Comparison of ENCODE assay signal across 8 cellular contexts in the genomic region with DNA sequence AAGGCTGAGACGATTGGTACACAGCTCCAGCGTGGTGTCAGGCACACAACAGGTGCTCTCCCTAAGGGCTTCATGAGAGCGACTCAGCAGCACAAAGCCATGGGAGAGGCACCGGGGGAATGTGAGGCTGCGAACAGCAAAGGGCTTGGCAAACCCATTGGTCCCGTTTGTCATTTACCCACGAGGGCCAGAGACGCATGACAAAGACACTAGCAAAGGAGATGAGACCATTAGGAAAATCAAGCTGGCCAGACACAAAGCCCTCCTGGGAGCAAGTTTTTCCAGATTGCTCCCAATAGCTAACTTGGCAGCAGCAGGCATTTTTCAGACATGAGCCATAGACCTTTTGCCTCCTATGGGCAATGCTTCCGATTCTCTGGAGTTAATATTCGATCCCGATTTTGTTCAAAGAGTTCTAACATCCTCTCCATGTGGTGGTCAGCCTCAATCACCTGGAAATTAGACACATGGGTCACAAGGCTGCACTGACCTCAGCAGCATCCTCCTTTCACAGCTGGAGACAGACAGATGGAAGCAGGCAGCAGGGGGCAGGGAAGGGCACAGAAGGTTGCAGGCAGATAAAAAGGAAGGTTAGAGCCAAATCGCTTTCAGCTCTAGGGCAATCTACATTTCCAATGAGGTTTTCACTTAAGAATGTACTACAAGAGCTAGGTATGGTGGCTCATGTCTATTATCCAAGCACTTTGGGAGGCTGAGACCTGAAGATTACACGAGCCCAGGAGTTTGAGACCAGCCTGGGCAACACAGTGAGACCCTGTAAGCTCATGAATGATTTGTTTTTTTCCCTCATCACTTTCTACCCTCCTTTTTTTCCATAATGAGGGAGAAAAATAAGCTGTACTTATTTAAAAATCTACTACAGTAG. TPM values are rescaled to one million over a fixed set of nuclear protein-coding genes. Genes with fewer than 3 reads are reported as not detected.
DNase-seq lines count a peak whose midpoint lies in the region; ATAC-seq and TF ChIP-seq lines count a peak whose summit lies in the region.

No MANE protein-coding gene starts in this region.

- TF ChIP-seq CTCF in foreskin fibroblast (IDR thresholded peaks at IDR 0.05; ENCODE audit: low read depth, low read length) (no peak), retinal pigment epithelial cell (conservative IDR thresholded peaks at IDR 0.05; ENCODE audit: low read depth, low read length) (peak; percentile 16), A673 (conservative IDR thresholded peaks at IDR 0.05; ENCODE audit: low read depth, low read length) (no peak)

- no peaks in the 10 kb centered on the region for H3K9me3 Mint-ChIP-seq in stimulated activated naive CD8-positive, alpha-beta T cell treated with anti-CD3 and anti-CD28 coated beads, Interleukin-15, amount 100 ng/mL, for 72 hours

- POLR2A ChIA-PET in A673 (lab: Charles Lee; ENCODE audit: low non-redundant PET): no interaction called here

- H3F3A ChIP-seq in GM23248 (ENCODE audit: insufficient read depth): peaks cover 24% of the 10 kb centered on the region

- no peaks in the 10 kb centered on the region for H3K27me3 Mint-ChIP-seq in stimulated activated naive CD8-positive, alpha-beta T cell treated with anti-CD3 and anti-CD28 coated beads, Interleukin-15, amount 100 ng/mL, for 72 hours

- H3K27ac ChIP-seq in GM23248 (peak overlapping the region; percentile 69), SK-N-MC (peak overlapping the region; percentile 91; the same call in 1 of the 2 replicates), A673 (ENCODE audit: low read depth, low read length, poor library complexity, severe bottlenecking) (no peak overlapping the region)

- H3K79me2 ChIP-seq in GM23248 (ENCODE audit: insufficient read depth): no peaks in the 10 kb centered on the region

- in situ Hi-C loops in GM23248 (cut with MboI): no loop called here

- WGBS in GM23248 (ENCODE audit: low coverage in 1 of 2, low lambda C conversion rate in 2 of 2, missing lambda C conversion rate in 2 of 2), 2 experiments: 19 to 21% methylated on average over 13 of the region's 13 CpGs

- CTCF ChIA-PET in A673 (lab: Charles Lee): no interaction called here

- no peak overlapping the region for H2AFZ ChIP-seq in GM23248

- ATAC-seq in stimulated activated naive CD8-positive, alpha-beta T cell treated with anti-CD3 and anti-CD28 coated beads, Interleukin-15, amount 100 ng/mL, for 72 hours: no peak
- ATAC-seq in GM21717 (IDR thresholded peaks at IDR 0.05; ENCODE audit: unreplicated experiment) (no peak), HG03139 (IDR thresholded peaks at IDR 0.05; ENCODE audit: unreplicated experiment) (no peak)

- peak overlapping the region; percentile 43 for H3K4me2 ChIP-seq in GM23248 (ENCODE audit: unreplicated experiment)

- H3K36me3 ChIP-seq in GM23248 (ENCODE audit: low read depth) (no peaks in the 10 kb centered on the region), SK-N-MC (ENCODE audit: insufficient read depth, low read length) (no peaks in the 10 kb centered on the region), A673 (ENCODE audit: insufficient read depth, low read length, poor library complexity, severe bottlenecking) (no peaks in the 10 kb centered on the region)

- H4K20me1 ChIP-seq in GM23248 (ENCODE audit: insufficient read depth): no peaks in the 10 kb centered on the region

- intact Hi-C loops in A673 (cut with micrococcal nuclease; ENCODE audit: unreplicated experiment): no loop called here

- peaks cover 30% of the 10 kb centered on the region for H3K4me1 Mint-ChIP-seq in stimulated activated naive CD8-positive, alpha-beta T cell treated with anti-CD3 and anti-CD28 coated beads, Interleukin-15, amount 100 ng/mL, for 72 hours

- H3K9ac ChIP-seq in GM23248 (peak overlapping the region; percentile 31), SK-N-MC (ENCODE audit: insufficient read length) (no peak overlapping the region)

- BruUV-seq in A673 (replicated peaks; lab: Mats Ljungman, UMichigan): no TSS peak

- no peak overlapping the region for H3K4me3 Mint-ChIP-seq in stimulated activated naive CD8-positive, alpha-beta T cell treated with anti-CD3 and anti-CD28 coated beads, Interleukin-15, amount 100 ng/mL, for 72 hours

- H3K4me3 ChIP-seq in GM23248: no peak overlapping the region
- peak overlapping the region; percentile 25; the same call in 1 of the 2 replicates for H3K4me3 ChIP-seq in SK-N-MC
- H3K4me3 ChIP-seq in foreskin fibroblast (ENCODE audit: low read depth in 1 of 2, low read length in 2 of 2): no peak overlapping the region
- no peak overlapping the region for H3K4me3 ChIP-seq in retinal pigment epithelial cell (ENCODE audit: low read length)
- H3K4me3 ChIP-seq in A673 (ENCODE audit: low read depth, low read length, poor library complexity, severe bottlenecking): no peak overlapping the region

- H3K4me1 ChIP-seq in GM23248 (ENCODE audit: insufficient read depth): peaks cover 46% of the 10 kb centered on the region
- H3K4me1 ChIP-seq in A673 (ENCODE audit: insufficient read depth, low read length, poor library complexity, severe bottlenecking): peaks cover 6% of the 10 kb centered on the region

- no peaks in the 10 kb centered on the region for H3K9me2 ChIP-seq in GM23248 (ENCODE audit: insufficient read depth)

- H3K27me3 ChIP-seq in GM23248 (replicated peaks; ENCODE audit: insufficient read depth) (no peaks in the 10 kb centered on the region), A673 (replicated peaks; ENCODE audit: insufficient read depth, low read depth, low read length, poor library complexity) (no peaks in the 10 kb centered on the region)

- peak; percentile 91 for DNase-seq in GM23248
- DNase-seq in SK-N-MC (ENCODE audit: low read depth, low spot score): no peak
- DNase-seq in foreskin fibroblast: peak; percentile 73 to 87
- no peak for DNase-seq in retinal pigment epithelial cell (ENCODE audit: low read depth)
- no peak for DNase-seq in stimulated activated naive CD8-positive, alpha-beta T cell treated with anti-CD3 and anti-CD28 coated beads, Interleukin-15, amount 100 ng/mL, for 72 hours
- no peak for DNase-seq in A673 (ENCODE audit: low spot score)

- H3K9me3 ChIP-seq in GM23248 (ENCODE audit: low read depth) (no peaks in the 10 kb centered on the region), SK-N-MC (ENCODE audit: low read depth, low read length) (no peaks in the 10 kb centered on the region), A673 (ENCODE audit: low read depth, low read length, poor library complexity, severe bottlenecking) (no peaks in the 10 kb centered on the region)

- no peak overlapping the region for H3K27ac Mint-ChIP-seq in stimulated activated naive CD8-positive, alpha-beta T cell treated with anti-CD3 and anti-CD28 coated beads, Interleukin-15, amount 100 ng/mL, for 72 hours

RNA-seq across cellular contexts. Expression of gene TK2, which starts 38.1 kb away (rescaled TPM):
- total RNA-seq in GM23248 (2014; rRNA removed; shearing (Covaris generic)): 57.5 and 58.8 TPM in 2 replicates
- polyA plus RNA-seq in GM23248 (2016; fragmentation: Nextera tagmentation; extraction: Ambion mirVana): 27.9 and 28.2 TPM in 2 replicates
- 8.2 and 9.5 TPM in 2 replicates for total RNA-seq in A673 (2021)

RNA-seq across cellular contexts. Expression of gene CKLF, which starts 40.5 kb away (rescaled TPM):
- 64.2 and 130 TPM in 2 replicates for total RNA-seq in GM23248 (2014; rRNA removed; shearing (Covaris generic))
- 107 and 108 TPM in 2 replicates for polyA plus RNA-seq in GM23248 (2016; fragmentation: Nextera tagmentation; extraction: Ambion mirVana)
- total RNA-seq in A673 (2021): 47.9 and 49.8 TPM in 2 replicates

RNA-seq across cellular contexts. Expression of gene CMTM1, which starts 54.4 kb away (rescaled TPM):
- 2.1 and 3.1 TPM in 2 replicates for total RNA-seq in GM23248 (2014; rRNA removed; shearing (Covaris generic))
- polyA plus RNA-seq in GM23248 (2016; fragmentation: Nextera tagmentation; extraction: Ambion mirVana): 6.0 and 6.8 TPM in 2 replicates
- 5.5 and 7.1 TPM in 2 replicates for total RNA-seq in A673 (2021)

Comparison
In these comparisons a context has a peak if more than half of its experiments do, and no peak if none do; other contexts are left out.
1. DNase-seq: peak in GM23248 (single experiment) and foreskin fibroblast (2 of 2); none in SK-N-MC (single experiment), retinal pigment epithelial cell (single experiment), stimulated activated naive CD8-positive, alpha-beta T cell treated with anti-CD3 and anti-CD28 coated beads, Interleukin-15, amount 100 ng/mL, for 72 hours (0 of 2) and A673 (single experiment).